In genomic region chr19:29777916-29778315, GRCh38 we compare ENCODE assay signal across 36 cellular contexts.
"Had no signal": no experiment of that assay in that cellular context is flagged by ENCODE, and none has a peak within 500 bp of the region (broad histone marks: within the 10 kb centered on the region; RNA-seq: fewer than 3 reads in every experiment).

No MANE protein-coding gene starts in this region.

- H3K27me3 ChIP-seq: brain microvascular endothelial cell, MG63 had no signal

- H3K36me3 ChIP-seq: brain microvascular endothelial cell, MG63, WERI-Rb-1 had no signal

- H3K4me3 Mint-ChIP-seq: activated CD4-positive, alpha-beta memory T cell treated with anti-CD3 and anti-CD28 coated beads, Interleukin-2, amount 10 ng/mL, durations not matched to agents 7 days and 5 days; activated CD8-positive, alpha-beta memory T cell treated with anti-CD3 and anti-CD28 coated beads, Interleukin-2, amount 10 ng/mL, durations not matched to agents 7 days and 5 days; activated naive CD4-positive, alpha-beta T cell treated with anti-CD3 and anti-CD28 coated beads, Interleukin-2, amount 10 ng/mL, durations not matched to agents 7 days and 5 days; activated naive CD8-positive, alpha-beta T cell; activated naive CD8-positive, alpha-beta T cell treated with anti-CD3 and anti-CD28 coated beads, Interleukin-2, amount 50 U/mL, for 24 hours; IgD-negative memory B cell had no signal

- H3K27ac ChIP-seq: brain microvascular endothelial cell, PC-9, RWPE1, WERI-Rb-1 had no signal

- H2AFZ ChIP-seq: PC-9 had no signal

- H3K36me3 Mint-ChIP-seq: activated CD8-positive, alpha-beta memory T cell treated with anti-CD3 and anti-CD28 coated beads, Interleukin-2, amount 10 ng/mL, durations not matched to agents 7 days and 5 days; activated naive CD4-positive, alpha-beta T cell treated with anti-CD3 and anti-CD28 coated beads, Interleukin-2, amount 10 ng/mL, durations not matched to agents 7 days and 5 days; activated naive CD8-positive, alpha-beta T cell; IgD-negative memory B cell had no signal

- H3K4me1 Mint-ChIP-seq: activated CD4-positive, alpha-beta memory T cell treated with anti-CD3 and anti-CD28 coated beads, Interleukin-2, amount 10 ng/mL, durations not matched to agents 7 days and 5 days; activated CD8-positive, alpha-beta memory T cell treated with anti-CD3 and anti-CD28 coated beads, Interleukin-2, amount 10 ng/mL, durations not matched to agents 7 days and 5 days; activated naive CD4-positive, alpha-beta T cell treated with anti-CD3 and anti-CD28 coated beads, Interleukin-2, amount 10 ng/mL, durations not matched to agents 7 days and 5 days; activated naive CD8-positive, alpha-beta T cell treated with anti-CD3 and anti-CD28 coated beads, Interleukin-2, amount 50 U/mL, for 24 hours; IgD-negative memory B cell had no signal

- ATAC-seq: activated CD8-positive, alpha-beta memory T cell treated with anti-CD3 and anti-CD28 coated beads, Interleukin-2, amount 10 ng/mL, durations not matched to agents 7 days and 5 days; activated naive CD8-positive, alpha-beta T cell treated with anti-CD3 and anti-CD28 coated beads, Interleukin-2, amount 50 U/mL, for 24 hours; Right ventricle myocardium inferior; SK-N-SH treated with all-trans-retinoic acid at 6 μM for 48 hours had no signal

- H3K9me3 ChIP-seq: MG63 had no signal

- H3K9me3 Mint-ChIP-seq: activated CD4-positive, alpha-beta memory T cell treated with anti-CD3 and anti-CD28 coated beads, Interleukin-2, amount 10 ng/mL, durations not matched to agents 7 days and 5 days; activated naive CD4-positive, alpha-beta T cell treated with anti-CD3 and anti-CD28 coated beads, Interleukin-2, amount 10 ng/mL, durations not matched to agents 7 days and 5 days; activated naive CD8-positive, alpha-beta T cell treated with anti-CD3 and anti-CD28 coated beads, Interleukin-2, amount 50 U/mL, for 24 hours; IgD-negative memory B cell had no signal

- DNase-seq: activated CD4-positive, alpha-beta memory T cell treated with anti-CD3 and anti-CD28 coated beads, Interleukin-2, amount 10 ng/mL, durations not matched to agents 7 days and 5 days; activated CD4-positive, alpha-beta T cell treated with anti-CD3 and anti-CD28 coated beads for 1 hour; activated CD4-positive, alpha-beta T cell treated with anti-CD3 and anti-CD28 coated beads for 48 hours; activated CD4-positive, CD25-positive, alpha-beta regulatory T cell; activated CD8-positive, alpha-beta memory T cell treated with anti-CD3 and anti-CD28 coated beads for 24 hours; activated CD8-positive, alpha-beta memory T cell treated with anti-CD3 and anti-CD28 coated beads, Interleukin-2, amount 10 ng/mL, durations not matched to agents 7 days and 5 days; activated CD8-positive, alpha-beta memory T cell treated with anti-CD3 and anti-CD28 coated beads, Interleukin-2, amount 50 U/mL, for 48 hours; activated effector memory CD4-positive, alpha-beta T cell treated with Interleukin-2 at 50 U/mL for 16 hours; activated naive CD4-positive, alpha-beta T cell treated with anti-CD3 and anti-CD28 coated beads, Interleukin-2, amount 10 ng/mL, durations not matched to agents 7 days and 5 days; activated naive CD8-positive, alpha-beta T cell treated with anti-CD3 and anti-CD28 coated beads, Interleukin-2, amount 50 U/mL, for 24 hours; activated T-cell treated with anti-CD3 and anti-CD28 coated beads, Interleukin-2, amount 50 U/mL, for 48 hours; anterior cingulate cortex; brain microvascular endothelial cell; Kasumi-1; KG1; MG63; MV-4-11; NCI-H1092; NCI-H1436 treated with DMSO at 0.1 percent for 48 hours; NCI-H1694 treated with DMSO at 0.1 percent for 48 hours; NCI-H2029; NCI-H2171; NCI-H510A; NCI-H526; NCI-H748 treated with DMSO at 0.1 percent for 48 hours; PC-9; SIG-M5; T-helper 1 cell; T-helper 2 cell; T-helper 9 cell; WERI-Rb-1 had no signal

- H3K27me3 Mint-ChIP-seq: activated naive CD8-positive, alpha-beta T cell had no signal

- H3K27ac Mint-ChIP-seq: activated CD4-positive, alpha-beta memory T cell treated with anti-CD3 and anti-CD28 coated beads, Interleukin-2, amount 10 ng/mL, durations not matched to agents 7 days and 5 days; activated CD8-positive, alpha-beta memory T cell treated with anti-CD3 and anti-CD28 coated beads, Interleukin-2, amount 10 ng/mL, durations not matched to agents 7 days and 5 days; activated naive CD4-positive, alpha-beta T cell treated with anti-CD3 and anti-CD28 coated beads, Interleukin-2, amount 10 ng/mL, durations not matched to agents 7 days and 5 days; activated naive CD8-positive, alpha-beta T cell; activated naive CD8-positive, alpha-beta T cell treated with anti-CD3 and anti-CD28 coated beads, Interleukin-2, amount 50 U/mL, for 24 hours; IgD-negative memory B cell had no signal

- H3K4me2 ChIP-seq: PC-9 had no signal

- H3K4me3 ChIP-seq: MG63, PC-9 had no signal
